ENCODE assay signal across 23 cellular contexts in genomic region chr20:10370091-10370887, GRCh38.
DNase-seq lines count a peak whose midpoint lies in the region; ATAC-seq and TF ChIP-seq lines count a peak whose summit lies in the region.
"Had no signal": no experiment of that assay in that cellular context is flagged by ENCODE, and none has a peak within 500 bp of the region (broad histone marks: within the 10 kb centered on the region; RNA-seq: fewer than 3 reads in every experiment).

No MANE protein-coding gene starts in this region.

- H3K36me3 Mint-ChIP-seq in T-cell, result no peaks in the 10 kb centered on the region
- H3K36me3 Mint-ChIP-seq: activated naive CD4-positive, alpha-beta T cell treated with anti-CD3 and anti-CD28 coated beads, Interleukin-2, amount 10 ng/mL, durations not matched to agents 7 days and 5 days had no signal

- no peak overlapping the region for H3K27ac Mint-ChIP-seq in T-cell
- H3K27ac Mint-ChIP-seq: activated naive CD4-positive, alpha-beta T cell treated with anti-CD3 and anti-CD28 coated beads, Interleukin-2, amount 10 ng/mL, durations not matched to agents 7 days and 5 days; B cell had no signal

- 66 to 68% methylated on average over 8 of the region's 8 CpGs for WGBS in lung, 2 donors
- whole genome bisulfite sequencing in psoas muscle, 3 donors, result 62 to 75% (median 67%) methylated on average over 8 of the region's 8 CpGs

- peaks cover 37% of the 10 kb centered on the region for H3K27me3 ChIP-seq in left ventricle myocardium inferior (ENCODE audit: low read depth)
- no peaks in the 10 kb centered on the region for H3K27me3 ChIP-seq in lung (ENCODE audit: control insufficient read depth, insufficient read depth)
- no peaks in the 10 kb centered on the region for H3K27me3 ChIP-seq in psoas muscle (ENCODE audit: insufficient read depth in 3 of 3, low read length in 2 of 3)
- H3K27me3 ChIP-seq: colonic mucosa, left lung, spleen, tibial artery had no signal

- H3K4me1 Mint-ChIP-seq in T-cell, result no peaks in the 10 kb centered on the region
- H3K4me1 Mint-ChIP-seq: activated naive CD4-positive, alpha-beta T cell treated with anti-CD3 and anti-CD28 coated beads, Interleukin-2, amount 10 ng/mL, durations not matched to agents 7 days and 5 days; B cell had no signal

- peaks cover 7% of the 10 kb centered on the region for H3K9me3 ChIP-seq in left ventricle myocardium inferior (replicated peaks)
- H3K9me3 ChIP-seq in lung (ENCODE audit: control insufficient read depth in 2 of 2, insufficient read depth in 1 of 2, low read length in 1 of 2), result no peaks in the 10 kb centered on the region
- no peaks in the 10 kb centered on the region for H3K9me3 ChIP-seq in psoas muscle
- H3K9me3 ChIP-seq: colonic mucosa, left lung, spleen, tibial artery had no signal

- H3K4me1 ChIP-seq in left ventricle myocardium inferior (peaks cover 10% of the 10 kb centered on the region), lung (ENCODE audit: control insufficient read depth in 2 of 2, insufficient read depth in 2 of 2, low read length in 2 of 2) (peaks cover 0 to 2% of the 10 kb centered on the region in 2 donors), psoas muscle (no peaks in the 10 kb centered on the region)
- H3K4me1 ChIP-seq: colonic mucosa, left lung, spleen had no signal

- H3K4me3 ChIP-seq in left ventricle myocardium inferior (no peak overlapping the region), choroid plexus epithelial cell (ENCODE audit: low read depth, low read length) (no peak overlapping the region), lung (no peak overlapping the region), psoas muscle (no peak overlapping the region)
- H3K4me3 ChIP-seq: colonic mucosa, left lung, spleen, tibial artery had no signal

- intact Hi-C loops in left ventricle myocardium inferior (cut with micrococcal nuclease), result no loop called here
- intact Hi-C loops in cardiac septum (cut with DNase I), result no loop called here
- intact Hi-C loops in psoas muscle (cut with DNase I), result no loop called here

- H3K36me3 ChIP-seq in left ventricle myocardium inferior (no peaks in the 10 kb centered on the region), lung (ENCODE audit: control insufficient read depth in 2 of 2, insufficient read depth in 2 of 2, low read length in 2 of 2) (no peaks in the 10 kb centered on the region), psoas muscle (ENCODE audit: insufficient read depth in 1 of 2, low read depth in 1 of 2) (no peaks in the 10 kb centered on the region)
- H3K36me3 ChIP-seq: colonic mucosa, left lung, spleen, tibial artery had no signal

- H3K4me3 Mint-ChIP-seq in T-cell, result no peak overlapping the region
- H3K4me3 Mint-ChIP-seq: activated naive CD4-positive, alpha-beta T cell treated with anti-CD3 and anti-CD28 coated beads, Interleukin-2, amount 10 ng/mL, durations not matched to agents 7 days and 5 days; B cell had no signal

- DNase-seq in left ventricle myocardium inferior (no peak), cardiac septum (ENCODE audit: low spot score) (no peak), choroid plexus epithelial cell (ENCODE audit: low read depth) (peak; percentile 63), lung (ENCODE audit: low spot score) (no peak), psoas muscle (no peak), EL (no peak), T-cell (no peak)
- DNase-seq in NK-92 treated with Interleukin-12 subunit alpha and Interleukin-12 subunit beta, amount 100 ng/mL, for 24 hours (lab: John Stamatoyannopoulos, UW), result no peak
- DNase-seq: 8988T; activated CD4-positive, alpha-beta T cell treated with anti-CD3 and anti-CD28 coated beads for 4 hours; activated naive CD4-positive, alpha-beta T cell treated with anti-CD3 and anti-CD28 coated beads, Interleukin-2, amount 10 ng/mL, durations not matched to agents 7 days and 5 days; head of caudate nucleus; left lung; NCI-H1436 treated with DMSO at 0.1 percent for 48 hours; NCI-H526; spleen; stimulated activated CD4-positive, alpha-beta T cell treated with anti-CD3 and anti-CD28 coated beads, Interleukin-4, amount 100 ng/mL, for 24 hours; stimulated activated naive CD8-positive, alpha-beta T cell treated with anti-CD3 and anti-CD28 coated beads, Interleukin-15, Interleukin-2, amounts not matched to agents 100 U/mL and 50 U/mL, for 24 hours; SW 1271; tibial artery had no signal

- POLR2A ChIA-PET in T-cell (lab: Charles Lee), result no interaction called here

- H3K27ac ChIP-seq in left ventricle myocardium inferior (replicated peaks), result peak overlapping the region; percentile 38
- H3K27ac ChIP-seq in lung (ENCODE audit: low read depth in 1 of 2, low read length in 1 of 2), result no peak overlapping the region
- no peak overlapping the region for H3K27ac ChIP-seq in psoas muscle
- H3K27ac ChIP-seq: colonic mucosa, spleen, tibial artery had no signal

- TF ChIP-seq CTCF in left ventricle myocardium inferior (IDR thresholded peaks at IDR 0.05; ENCODE audit: borderline replicate concordance) (no peak), choroid plexus epithelial cell (conservative IDR thresholded peaks at IDR 0.05; ENCODE audit: low read depth, low read length) (no peak), lung (IDR thresholded peaks at IDR 0.05; ENCODE audit: control extremely low read depth, extremely low read depth) (no peak), psoas muscle (IDR thresholded peaks at IDR 0.05) (no peak)

- CTCF ChIA-PET in T-cell (lab: Charles Lee), result no interaction called here

- ATAC-seq in lung (ENCODE audit: insufficient read depth, low FRiP score), result peak; percentile 20
- ATAC-seq in psoas muscle, result no peak
- no peak for ATAC-seq in T-cell (replicated peaks in 1 of 4)
- ATAC-seq: HCT116; left lung; stimulated activated naive CD8-positive, alpha-beta T cell treated with anti-CD3 and anti-CD28 coated beads, Interleukin-15, Interleukin-2, amounts not matched to agents 100 U/mL and 50 U/mL, for 24 hours had no signal

- H3K9me3 Mint-ChIP-seq in T-cell, result peaks cover 0 to 4% (median 3%) of the 10 kb centered on the region in 3 donors
- H3K9me3 Mint-ChIP-seq: activated naive CD4-positive, alpha-beta T cell treated with anti-CD3 and anti-CD28 coated beads, Interleukin-2, amount 10 ng/mL, durations not matched to agents 7 days and 5 days had no signal

- peaks cover 16 to 22% of the 10 kb centered on the region in 2 donors for H3K27me3 Mint-ChIP-seq in T-cell
